1 cellular context compared by ENCODE assay signal in the genomic region with DNA sequence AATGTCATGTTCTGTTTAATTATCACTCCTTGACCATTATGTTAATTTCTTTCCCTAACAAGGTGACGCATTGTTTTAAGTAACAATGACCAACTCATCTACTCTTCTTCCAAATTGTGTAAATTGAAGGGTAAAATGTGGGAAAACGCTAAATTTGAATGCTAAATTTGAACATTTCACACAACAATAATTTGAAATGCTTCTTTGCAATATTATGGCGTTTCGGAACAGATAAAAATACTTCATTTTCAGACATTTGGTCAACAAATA.
A peak's percentile ranks its signal among the peaks of the same experiment; 100 is the strongest.
TF ChIP-seq lines count a peak whose summit lies in the region.

No MANE protein-coding gene starts in this region.

TF ChIP-seq in K562, 482 proteins besides CTCF, POLR2A, EP300 and RAD21 (continued from another document and continues in another):
- TF ChIP-seq, protein P1, sequence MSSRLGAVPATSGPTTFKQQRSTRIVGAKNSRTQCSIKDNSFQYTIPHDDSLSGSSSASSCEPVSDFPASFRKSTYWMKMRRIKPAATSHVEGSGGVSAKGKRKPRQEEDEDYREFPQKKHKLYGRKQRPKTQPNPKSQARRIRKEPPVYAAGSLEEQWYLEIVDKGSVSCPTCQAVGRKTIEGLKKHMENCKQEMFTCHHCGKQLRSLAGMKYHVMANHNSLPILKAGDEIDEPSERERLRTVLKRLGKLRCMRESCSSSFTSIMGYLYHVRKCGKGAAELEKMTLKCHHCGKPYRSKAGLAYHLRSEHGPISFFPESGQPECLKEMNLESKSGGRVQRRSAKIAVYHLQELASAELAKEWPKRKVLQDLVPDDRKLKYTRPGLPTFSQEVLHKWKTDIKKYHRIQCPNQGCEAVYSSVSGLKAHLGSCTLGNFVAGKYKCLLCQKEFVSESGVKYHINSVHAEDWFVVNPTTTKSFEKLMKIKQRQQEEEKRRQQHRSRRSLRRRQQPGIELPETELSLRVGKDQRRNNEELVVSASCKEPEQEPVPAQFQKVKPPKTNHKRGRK (tag; IDR thresholded peaks at IDR 0.05), result peak; percentile 31; the same call in 1 of the 2 replicates
- TF ChIP-seq MCM2 (IDR thresholded peaks at IDR 0.05; ENCODE audit: low read depth), result no peak
- TF ChIP-seq MED1 (CRISPR knock-in tag; IDR thresholded peaks at IDR 0.05; ENCODE audit: borderline replicate concordance), result no peak
- no peak for TF ChIP-seq TBL1XR1 (IDR thresholded peaks at IDR 0.05; ENCODE audit: low read length in 2 of 2)
- TF ChIP-seq EHMT2 (IDR thresholded peaks at IDR 0.05), result peak; percentile 35; the same call in 1 of the 2 replicates
- peak; percentile 47; the same call in 1 of the 2 replicates for TF ChIP-seq KHSRP (IDR thresholded peaks at IDR 0.05)
- TF ChIP-seq CEBPG (CRISPR knock-in tag; IDR thresholded peaks at IDR 0.05), result no peak
- TF ChIP-seq CEBPG (tag; conservative IDR thresholded peaks at IDR 0.05 in 1 of 2, IDR thresholded peaks at IDR 0.05 in 1 of 2), result no peak
- no peak for TF ChIP-seq TEAD4 (IDR thresholded peaks at IDR 0.05; ENCODE audit: low read length)
- TF ChIP-seq TEAD4 (CRISPR knock-in tag; IDR thresholded peaks at IDR 0.05; ENCODE audit: borderline replicate concordance), result no peak
- TF ChIP-seq, protein P2, sequence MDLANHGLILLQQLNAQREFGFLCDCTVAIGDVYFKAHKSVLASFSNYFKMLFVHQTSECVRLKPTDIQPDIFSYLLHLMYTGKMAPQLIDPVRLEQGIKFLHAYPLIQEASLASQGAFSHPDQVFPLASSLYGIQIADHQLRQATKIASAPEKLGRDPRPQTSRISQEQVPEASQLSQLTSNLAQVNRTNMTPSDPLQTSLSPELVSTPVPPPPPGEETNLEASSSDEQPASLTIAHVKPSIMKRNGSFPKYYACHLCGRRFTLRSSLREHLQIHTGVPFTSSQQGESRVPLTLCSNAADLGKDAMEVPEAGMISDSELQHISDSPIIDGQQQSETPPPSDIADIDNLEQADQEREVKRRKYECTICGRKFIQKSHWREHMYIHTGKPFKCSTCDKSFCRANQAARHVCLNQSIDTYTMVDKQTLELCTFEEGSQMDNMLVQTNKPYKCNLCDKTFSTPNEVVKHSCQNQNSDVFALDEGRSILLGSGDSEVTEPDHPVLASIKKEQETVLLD (IDR thresholded peaks at IDR 0.05), result no peak; the same call in 1 of the 2 replicates
- TF ChIP-seq ETV1 (tag; conservative IDR thresholded peaks at IDR 0.05; ENCODE audit: low read depth), result 0 out of 2 replicates have a peak, but pooled peaks have one; percentile 50
- no peak for TF ChIP-seq SRSF1 (IDR thresholded peaks at IDR 0.05; ENCODE audit: low read depth, low read length)
- TF ChIP-seq, protein P3, sequence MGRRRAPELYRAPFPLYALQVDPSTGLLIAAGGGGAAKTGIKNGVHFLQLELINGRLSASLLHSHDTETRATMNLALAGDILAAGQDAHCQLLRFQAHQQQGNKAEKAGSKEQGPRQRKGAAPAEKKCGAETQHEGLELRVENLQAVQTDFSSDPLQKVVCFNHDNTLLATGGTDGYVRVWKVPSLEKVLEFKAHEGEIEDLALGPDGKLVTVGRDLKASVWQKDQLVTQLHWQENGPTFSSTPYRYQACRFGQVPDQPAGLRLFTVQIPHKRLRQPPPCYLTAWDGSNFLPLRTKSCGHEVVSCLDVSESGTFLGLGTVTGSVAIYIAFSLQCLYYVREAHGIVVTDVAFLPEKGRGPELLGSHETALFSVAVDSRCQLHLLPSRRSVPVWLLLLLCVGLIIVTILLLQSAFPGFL (CRISPR knock-in tag; IDR thresholded peaks at IDR 0.05), result no peak
- TF ChIP-seq CBX3 (IDR thresholded peaks at IDR 0.05; ENCODE audit: borderline replicate concordance in 1 of 2, low read length in 2 of 2), result 0 out of 3 replicates have a peak, but pooled peaks of 1 of the 2 experiments have one; percentile 18
- 0 out of 2 replicates have a peak, but pooled peaks have one; percentile 40 for TF ChIP-seq HDAC2 (IDR thresholded peaks at IDR 0.05)
- no peak for TF ChIP-seq RB1 (IDR thresholded peaks at IDR 0.05; ENCODE audit: low read depth)
- TF ChIP-seq NBN (IDR thresholded peaks at IDR 0.05; ENCODE audit: low read depth), result peak; percentile 76; the same call in 1 of the 2 replicates
- TF ChIP-seq ZNF165 (CRISPR knock-in tag; IDR thresholded peaks at IDR 0.05; ENCODE audit: borderline replicate concordance), result no peak
- peak; percentile 18; the same call in 1 of the 2 replicates for TF ChIP-seq NFRKB (IDR thresholded peaks at IDR 0.05; ENCODE audit: low read depth)
- TF ChIP-seq ARNT (IDR thresholded peaks at IDR 0.05), result peak in 1 of 2 experiments; percentile 77; a peak in 1 of 4 replicates
- TF ChIP-seq ADNP (tag; IDR thresholded peaks at IDR 0.05), result no peak
- TF ChIP-seq PPARD (CRISPR knock-in tag; IDR thresholded peaks at IDR 0.05), result no peak
- 0 out of 2 replicates have a peak, but pooled peaks have one; percentile 19 for TF ChIP-seq SUPT5H (IDR thresholded peaks at IDR 0.05)
- no peak for TF ChIP-seq RBFOX2 (IDR thresholded peaks at IDR 0.05; ENCODE audit: low read depth, low read length)
- 0 out of 2 replicates have a peak, but pooled peaks have one; percentile 48 for TF ChIP-seq ZEB2 (IDR thresholded peaks at IDR 0.05)
- TF ChIP-seq SOX6 (IDR thresholded peaks at IDR 0.05), result peak; percentile 16; the same call in 1 of the 2 replicates
- peak; percentile 33; the same call in 1 of the 2 replicates for TF ChIP-seq PML (IDR thresholded peaks at IDR 0.05; ENCODE audit: low read length)
- no peak for TF ChIP-seq BCL6 (CRISPR knock-in tag; IDR thresholded peaks at IDR 0.05)
- TF ChIP-seq, protein P4, sequence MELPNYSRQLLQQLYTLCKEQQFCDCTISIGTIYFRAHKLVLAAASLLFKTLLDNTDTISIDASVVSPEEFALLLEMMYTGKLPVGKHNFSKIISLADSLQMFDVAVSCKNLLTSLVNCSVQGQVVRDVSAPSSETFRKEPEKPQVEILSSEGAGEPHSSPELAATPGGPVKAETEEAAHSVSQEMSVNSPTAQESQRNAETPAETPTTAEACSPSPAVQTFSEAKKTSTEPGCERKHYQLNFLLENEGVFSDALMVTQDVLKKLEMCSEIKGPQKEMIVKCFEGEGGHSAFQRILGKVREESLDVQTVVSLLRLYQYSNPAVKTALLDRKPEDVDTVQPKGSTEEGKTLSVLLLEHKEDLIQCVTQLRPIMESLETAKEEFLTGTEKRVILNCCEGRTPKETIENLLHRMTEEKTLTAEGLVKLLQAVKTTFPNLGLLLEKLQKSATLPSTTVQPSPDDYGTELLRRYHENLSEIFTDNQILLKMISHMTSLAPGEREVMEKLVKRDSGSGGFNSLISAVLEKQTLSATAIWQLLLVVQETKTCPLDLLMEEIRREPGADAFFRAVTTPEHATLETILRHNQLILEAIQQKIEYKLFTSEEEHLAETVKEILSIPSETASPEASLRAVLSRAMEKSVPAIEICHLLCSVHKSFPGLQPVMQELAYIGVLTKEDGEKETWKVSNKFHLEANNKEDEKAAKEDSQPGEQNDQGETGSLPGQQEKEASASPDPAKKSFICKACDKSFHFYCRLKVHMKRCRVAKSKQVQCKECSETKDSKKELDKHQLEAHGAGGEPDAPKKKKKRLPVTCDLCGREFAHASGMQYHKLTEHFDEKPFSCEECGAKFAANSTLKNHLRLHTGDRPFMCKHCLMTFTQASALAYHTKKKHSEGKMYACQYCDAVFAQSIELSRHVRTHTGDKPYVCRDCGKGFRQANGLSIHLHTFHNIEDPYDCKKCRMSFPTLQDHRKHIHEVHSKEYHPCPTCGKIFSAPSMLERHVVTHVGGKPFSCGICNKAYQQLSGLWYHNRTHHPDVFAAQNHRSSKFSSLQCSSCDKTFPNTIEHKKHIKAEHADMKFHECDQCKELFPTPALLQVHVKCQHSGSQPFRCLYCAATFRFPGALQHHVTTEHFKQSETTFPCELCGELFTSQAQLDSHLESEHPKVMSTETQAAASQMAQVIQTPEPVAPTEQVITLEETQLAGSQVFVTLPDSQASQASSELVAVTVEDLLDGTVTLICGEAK (IDR thresholded peaks at IDR 0.05), result peak; percentile 62; the same call in 1 of the 2 replicates
- TF ChIP-seq, protein P4 (CRISPR knock-in tag; IDR thresholded peaks at IDR 0.05), result no peak
- TF ChIP-seq DNMT1 (IDR thresholded peaks at IDR 0.05), result 0 out of 2 replicates have a peak, but pooled peaks have one; percentile 37
- TF ChIP-seq ZNF778 (CRISPR knock-in tag; IDR thresholded peaks at IDR 0.05), result no peak
- no peak for TF ChIP-seq MTA1 (IDR thresholded peaks at IDR 0.05; ENCODE audit: borderline replicate concordance)
- 0 out of 2 replicates have a peak, but pooled peaks have one; percentile 9 for TF ChIP-seq FOSL1 (tag; conservative IDR thresholded peaks at IDR 0.05)
- no peak for TF ChIP-seq TOE1 (IDR thresholded peaks at IDR 0.05; ENCODE audit: borderline replicate concordance)
- no peak for TF ChIP-seq TOE1 (CRISPR knock-in tag; IDR thresholded peaks at IDR 0.05; ENCODE audit: borderline replicate concordance, low read depth)
- TF ChIP-seq ZNF717 (CRISPR knock-in tag; IDR thresholded peaks at IDR 0.05), result no peak
- TF ChIP-seq, protein P5, sequence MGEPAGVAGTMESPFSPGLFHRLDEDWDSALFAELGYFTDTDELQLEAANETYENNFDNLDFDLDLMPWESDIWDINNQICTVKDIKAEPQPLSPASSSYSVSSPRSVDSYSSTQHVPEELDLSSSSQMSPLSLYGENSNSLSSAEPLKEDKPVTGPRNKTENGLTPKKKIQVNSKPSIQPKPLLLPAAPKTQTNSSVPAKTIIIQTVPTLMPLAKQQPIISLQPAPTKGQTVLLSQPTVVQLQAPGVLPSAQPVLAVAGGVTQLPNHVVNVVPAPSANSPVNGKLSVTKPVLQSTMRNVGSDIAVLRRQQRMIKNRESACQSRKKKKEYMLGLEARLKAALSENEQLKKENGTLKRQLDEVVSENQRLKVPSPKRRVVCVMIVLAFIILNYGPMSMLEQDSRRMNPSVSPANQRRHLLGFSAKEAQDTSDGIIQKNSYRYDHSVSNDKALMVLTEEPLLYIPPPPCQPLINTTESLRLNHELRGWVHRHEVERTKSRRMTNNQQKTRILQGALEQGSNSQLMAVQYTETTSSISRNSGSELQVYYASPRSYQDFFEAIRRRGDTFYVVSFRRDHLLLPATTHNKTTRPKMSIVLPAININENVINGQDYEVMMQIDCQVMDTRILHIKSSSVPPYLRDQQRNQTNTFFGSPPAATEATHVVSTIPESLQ (CRISPR knock-in tag; IDR thresholded peaks at IDR 0.05), result no peak
- no peak for TF ChIP-seq ZNF408 (CRISPR knock-in tag; IDR thresholded peaks at IDR 0.05; ENCODE audit: low read depth)
- TF ChIP-seq, protein P6, sequence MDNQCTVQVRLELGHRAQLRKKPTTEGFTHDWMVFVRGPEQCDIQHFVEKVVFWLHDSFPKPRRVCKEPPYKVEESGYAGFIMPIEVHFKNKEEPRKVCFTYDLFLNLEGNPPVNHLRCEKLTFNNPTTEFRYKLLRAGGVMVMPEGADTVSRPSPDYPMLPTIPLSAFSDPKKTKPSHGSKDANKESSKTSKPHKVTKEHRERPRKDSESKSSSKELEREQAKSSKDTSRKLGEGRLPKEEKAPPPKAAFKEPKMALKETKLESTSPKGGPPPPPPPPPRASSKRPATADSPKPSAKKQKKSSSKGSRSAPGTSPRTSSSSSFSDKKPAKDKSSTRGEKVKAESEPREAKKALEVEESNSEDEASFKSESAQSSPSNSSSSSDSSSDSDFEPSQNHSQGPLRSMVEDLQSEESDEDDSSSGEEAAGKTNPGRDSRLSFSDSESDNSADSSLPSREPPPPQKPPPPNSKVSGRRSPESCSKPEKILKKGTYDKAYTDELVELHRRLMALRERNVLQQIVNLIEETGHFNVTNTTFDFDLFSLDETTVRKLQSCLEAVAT (IDR thresholded peaks at IDR 0.05), result peak in 1 of 2 experiments; percentile 4; a peak in 1 of 4 replicates
- TF ChIP-seq FOXK2 (conservative IDR thresholded peaks at IDR 0.05 in 1 of 2, IDR thresholded peaks at IDR 0.05 in 1 of 2; ENCODE audit: low read depth in 2 of 2), result peak in 1 of 2 experiments; percentile 33; a peak in 1 of 4 replicates
- TF ChIP-seq, protein P7, sequence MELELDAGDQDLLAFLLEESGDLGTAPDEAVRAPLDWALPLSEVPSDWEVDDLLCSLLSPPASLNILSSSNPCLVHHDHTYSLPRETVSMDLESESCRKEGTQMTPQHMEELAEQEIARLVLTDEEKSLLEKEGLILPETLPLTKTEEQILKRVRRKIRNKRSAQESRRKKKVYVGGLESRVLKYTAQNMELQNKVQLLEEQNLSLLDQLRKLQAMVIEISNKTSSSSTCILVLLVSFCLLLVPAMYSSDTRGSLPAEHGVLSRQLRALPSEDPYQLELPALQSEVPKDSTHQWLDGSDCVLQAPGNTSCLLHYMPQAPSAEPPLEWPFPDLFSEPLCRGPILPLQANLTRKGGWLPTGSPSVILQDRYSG (tag; conservative IDR thresholded peaks at IDR 0.05; ENCODE audit: low read depth), result no peak
- peak; percentile 49; the same call in 1 of the 2 replicates for TF ChIP-seq DPF2 (IDR thresholded peaks at IDR 0.05)
- peak; percentile 61; the same call in 1 of the 2 replicates for TF ChIP-seq SMARCA4 (IDR thresholded peaks at IDR 0.05)
